Comparison of ENCODE assay signal across 8 cellular contexts in the genomic region with DNA sequence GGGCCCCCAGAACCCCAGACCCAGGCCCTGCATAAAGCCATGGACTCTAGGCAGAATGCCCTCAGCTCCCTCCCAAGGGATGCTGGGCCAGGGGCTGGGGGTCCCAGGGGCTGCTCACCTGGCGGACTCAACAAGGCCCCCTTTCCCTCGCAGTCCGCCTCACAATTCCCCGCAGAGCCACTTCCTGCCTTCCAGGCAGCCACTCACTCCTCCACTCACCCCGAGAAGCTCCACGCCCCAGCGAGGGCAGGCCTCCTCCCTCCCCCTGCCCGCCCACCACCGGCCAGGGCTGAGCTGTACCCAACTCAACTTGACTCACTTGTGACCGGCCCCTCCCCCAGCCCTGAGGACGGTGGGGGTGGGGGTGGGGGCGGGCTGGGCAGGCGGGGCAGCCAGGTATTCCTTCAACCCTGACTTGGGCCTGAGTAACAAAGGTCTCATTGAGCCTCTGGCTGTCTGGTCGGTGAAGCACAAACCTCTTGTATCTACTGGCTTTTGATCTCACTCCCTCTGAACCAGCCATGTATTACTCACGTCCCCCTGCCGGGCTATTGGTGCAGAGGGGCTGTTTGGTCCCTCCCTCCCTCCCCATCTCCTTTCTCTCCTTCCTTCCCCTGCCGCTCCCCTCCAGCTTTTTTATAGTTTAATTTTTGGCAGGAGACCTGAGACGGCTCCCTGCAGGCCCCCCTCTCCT. TPM values are rescaled to one million over a fixed set of nuclear protein-coding genes. Genes with fewer than 3 reads are reported as not detected.
A peak's percentile ranks its signal among the peaks of the same experiment; 100 is the strongest.
DNase-seq lines count a peak whose midpoint lies in the region; ATAC-seq lines count a peak whose summit lies in the region.

No MANE protein-coding gene starts in this region.

- no peak overlapping the region for H3K27ac Mint-ChIP-seq in naive thymus-derived CD8-positive, alpha-beta T cell

- peaks cover 52% of the 10 kb centered on the region for H3K27me3 ChIP-seq in BLaER1

- H3K4me2 ChIP-seq in BLaER1 = peak overlapping the region; percentile 51

- H3K27ac ChIP-seq in BLaER1 = no peak overlapping the region

- ATAC-seq in activated T-cell treated with anti-CD3 and anti-CD28 coated beads, Interleukin-2, amount 50 U/mL, for 4 hours = peak; percentile 76 to 86
- no peak for ATAC-seq in GM19455 (IDR thresholded peaks at IDR 0.05; ENCODE audit: unreplicated experiment)
- no peak for ATAC-seq in naive thymus-derived CD8-positive, alpha-beta T cell

- H3K9me3 ChIP-seq in BLaER1 = no peaks in the 10 kb centered on the region

- DNase-seq in HT-29 (ENCODE audit: low spot score) (peak; percentile 85), kidney glomerular epithelial cell (lab: John Stamatoyannopoulos, UW) (peak; percentile 91), retina (no peak), NCI-H1436 (lab: John Stamatoyannopoulos, UW) (no peak)
- peak; percentile 10 for DNase-seq in activated T-cell treated with anti-CD3 and anti-CD28 coated beads, Interleukin-2, amount 50 U/mL, for 4 hours
- DNase-seq in naive thymus-derived CD8-positive, alpha-beta T cell = no peak

- H3K4me3 Mint-ChIP-seq in activated T-cell treated with anti-CD3 and anti-CD28 coated beads, Interleukin-2, amount 50 U/mL, for 4 hours = peak overlapping the region; percentile 37
- H3K4me3 Mint-ChIP-seq in naive thymus-derived CD8-positive, alpha-beta T cell = no peak overlapping the region

- peaks cover 41% of the 10 kb centered on the region for H3K27me3 Mint-ChIP-seq in activated T-cell treated with anti-CD3 and anti-CD28 coated beads, Interleukin-2, amount 50 U/mL, for 4 hours (ENCODE audit: low read depth)
- peaks cover 20 to 47% (median 38%) of the 10 kb centered on the region in 5 donors for H3K27me3 Mint-ChIP-seq in naive thymus-derived CD8-positive, alpha-beta T cell

- H3K9me3 Mint-ChIP-seq in activated T-cell treated with anti-CD3 and anti-CD28 coated beads, Interleukin-2, amount 50 U/mL, for 4 hours = no peaks in the 10 kb centered on the region
- H3K9me3 Mint-ChIP-seq in naive thymus-derived CD8-positive, alpha-beta T cell = no peaks in the 10 kb centered on the region

- no peak overlapping the region for H3K4me3 ChIP-seq in BLaER1

- no peaks in the 10 kb centered on the region for H3K36me3 ChIP-seq in BLaER1

- H3K36me3 Mint-ChIP-seq in activated T-cell treated with anti-CD3 and anti-CD28 coated beads, Interleukin-2, amount 50 U/mL, for 4 hours (ENCODE audit: insufficient read depth) = no peaks in the 10 kb centered on the region
- no peaks in the 10 kb centered on the region for H3K36me3 Mint-ChIP-seq in naive thymus-derived CD8-positive, alpha-beta T cell

- H3K4me1 Mint-ChIP-seq in activated T-cell treated with anti-CD3 and anti-CD28 coated beads, Interleukin-2, amount 50 U/mL, for 4 hours (ENCODE audit: low read depth) = peaks cover 3% of the 10 kb centered on the region
- H3K4me1 Mint-ChIP-seq in naive thymus-derived CD8-positive, alpha-beta T cell = peaks cover 0 to 2% (median 2%) of the 10 kb centered on the region in 4 donors

- H3K9ac ChIP-seq in BLaER1 = no peak overlapping the region

- peaks cover 30% of the 10 kb centered on the region for H3K4me1 ChIP-seq in BLaER1

- H4K20me1 ChIP-seq in BLaER1 = peaks cover 16% of the 10 kb centered on the region; the same call in 1 of the 2 replicates

- POLR2A ChIA-PET in naive thymus-derived CD8-positive, alpha-beta T cell (lab: Charles Lee) = no interaction called here

RNA-seq across cellular contexts. Expression of a gene that starts 5.9 kb away (rescaled TPM):
- 1.8 and 1.9 TPM in 2 replicates for total RNA-seq in HT-29 (2014; rRNA removed; shearing (Covaris generic))
- under 1 TPM in 2 of 3 donors, not detected in 1; 0.11 to 0.13 TPM for total RNA-seq in activated T-cell treated with anti-CD3 and anti-CD28 coated beads, Interleukin-2, amount 50 U/mL, for 4 hours
- total RNA-seq in naive thymus-derived CD8-positive, alpha-beta T cell = under 1 TPM; 0.11 to 0.31 TPM
- polyA plus RNA-seq in naive thymus-derived CD8-positive, alpha-beta T cell = not detected

RNA-seq across cellular contexts. Expression of a gene that starts 28.0 kb away (rescaled TPM):
- total RNA-seq in HT-29 (2014; rRNA removed; shearing (Covaris generic)) = 3.8 and 7.1 TPM in 2 replicates
- total RNA-seq in activated T-cell treated with anti-CD3 and anti-CD28 coated beads, Interleukin-2, amount 50 U/mL, for 4 hours = under 1 TPM in 1 of 3 donors, not detected in 2; 0.74 TPM
- total RNA-seq in naive thymus-derived CD8-positive, alpha-beta T cell = not detected
- not detected for polyA plus RNA-seq in naive thymus-derived CD8-positive, alpha-beta T cell

RNA-seq across cellular contexts. Expression of a gene that starts 54.6 kb away (rescaled TPM):
- total RNA-seq in HT-29 (2014; rRNA removed; shearing (Covaris generic)) = 22.2 and 27.6 TPM in 2 replicates
- total RNA-seq in activated T-cell treated with anti-CD3 and anti-CD28 coated beads, Interleukin-2, amount 50 U/mL, for 4 hours = 1 to 10 TPM in 1 of 3 donors, under 1 TPM in 2; 0.76 to 1.9 (median 0.95) TPM
- 1 to 10 TPM; 5.7 to 6.1 TPM for total RNA-seq in naive thymus-derived CD8-positive, alpha-beta T cell
- polyA plus RNA-seq in naive thymus-derived CD8-positive, alpha-beta T cell = 1 to 10 TPM in 2 of 3 donors, under 1 TPM in 1; 0.32 to 1.3 (median 1.1) TPM

Comparison
In these comparisons a context has a peak if more than half of its experiments do, and no peak if none do; other contexts are left out.
1. DNase-seq: peak in HT-29 (single experiment), activated T-cell treated with anti-CD3 and anti-CD28 coated beads, Interleukin-2, amount 50 U/mL, for 4 hours (single experiment) and kidney glomerular epithelial cell (single experiment); none in retina (single experiment), NCI-H1436 (single experiment) and naive thymus-derived CD8-positive, alpha-beta T cell (0 of 10).
2. ATAC-seq: peak in activated T-cell treated with anti-CD3 and anti-CD28 coated beads, Interleukin-2, amount 50 U/mL, for 4 hours (2 of 2); none in GM19455 (single experiment) and naive thymus-derived CD8-positive, alpha-beta T cell (0 of 2).